In the genomic region with DNA sequence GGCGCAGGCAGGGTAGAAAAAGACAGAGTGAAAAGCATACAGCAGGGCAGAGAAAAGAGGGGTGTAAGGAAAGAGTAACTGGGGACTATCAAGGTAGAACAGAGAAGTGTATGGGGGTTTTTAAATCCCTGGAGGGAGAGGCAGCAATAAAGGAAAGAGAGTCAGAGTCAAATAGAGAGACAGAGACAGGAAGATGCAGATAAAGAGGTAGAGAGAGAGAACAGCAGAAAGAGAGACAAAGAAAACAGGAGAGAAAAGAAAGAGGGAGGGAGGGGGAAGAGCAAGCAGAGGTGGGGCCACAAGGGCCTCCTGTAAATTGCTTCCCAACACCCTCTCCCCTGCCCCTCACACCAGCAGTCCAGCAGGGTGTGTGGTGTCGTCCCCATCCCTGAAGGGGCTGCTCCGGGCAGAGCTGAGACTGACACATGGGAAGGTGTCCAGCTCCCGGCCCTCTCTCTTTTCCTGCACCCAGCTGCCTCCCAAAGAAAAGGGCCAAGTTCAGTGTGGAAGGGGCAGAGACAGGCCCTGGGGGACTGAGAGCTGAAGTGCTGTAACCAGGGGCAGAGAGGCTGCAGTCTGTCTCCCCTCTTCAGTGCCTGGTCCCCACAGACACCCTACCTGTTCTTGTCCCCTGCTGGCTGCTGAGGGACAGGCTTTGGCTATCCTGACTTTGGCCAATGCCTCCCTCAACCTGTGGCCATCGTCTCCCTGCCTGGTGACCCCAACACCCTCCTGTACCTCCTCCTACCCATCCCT, we compare ENCODE assay signal across 30 cellular contexts. TPM values are rescaled to one million over a fixed set of nuclear protein-coding genes. Genes with fewer than 3 reads are reported as not detected.
DNase-seq lines count a peak whose midpoint lies in the region; ATAC-seq and TF ChIP-seq lines count a peak whose summit lies in the region.
"Had no signal": no experiment of that assay in that cellular context is flagged by ENCODE, and none has a peak within 500 bp of the region (broad histone marks: within the 10 kb centered on the region; RNA-seq: fewer than 3 reads in every experiment).

No MANE protein-coding gene starts in this region.

- TF ChIP-seq CTCF in HEK293 (tag by site-specific recombination; IDR thresholded peaks at IDR 0.05) = no peak

- peaks cover 21% of the 10 kb centered on the region for H3K4me1 ChIP-seq in CD4-positive, alpha-beta memory T cell (ENCODE audit: insufficient read depth, low read length)
- no peaks in the 10 kb centered on the region for H3K4me1 ChIP-seq in HEK293 (ENCODE audit: control insufficient read depth, insufficient read depth, low read length)
- no peaks in the 10 kb centered on the region for H3K4me1 ChIP-seq in mesenchymal stem cell (ENCODE audit: control insufficient read depth, insufficient read depth, low read depth, low read length)
- H3K4me1 ChIP-seq: Caco-2, uterus had no signal

- no peak overlapping the region for H2BK5ac ChIP-seq in mesenchymal stem cell (ENCODE audit: low read depth, low read length, poor library complexity, severe bottlenecking)

- peaks cover 0 to 12% of the 10 kb centered on the region in 2 donors for H3K36me3 Mint-ChIP-seq in CD4-positive, alpha-beta memory T cell

- peaks cover 0 to 1% (median 0%) of the 10 kb centered on the region in 8 donors for H3K9me3 Mint-ChIP-seq in CD4-positive, alpha-beta memory T cell
- H3K9me3 Mint-ChIP-seq: activated CD4-positive, alpha-beta T cell treated with anti-CD3 and anti-CD28 coated beads, Interleukin-2, amount 10 ng/mL, durations not matched to agents 24 days and 14 days; activated T-cell treated with anti-CD3 and anti-CD28 coated beads, Interleukin-2, amount 50 U/mL, for 24 hours; central memory CD8-positive, alpha-beta T cell; dendritic cell treated with granulocyte-macrophage colony-stimulating factor and Interleukin-4, amounts not matched to agents 40 ng/mL and 50 ng/mL, for 4 days; stimulated activated naive CD8-positive, alpha-beta T cell treated with anti-CD3 and anti-CD28 coated beads, Interleukin-15, Interleukin-2, amounts not matched to agents 100 ng/mL and 50 ng/mL, for 24 hours had no signal

- H3K4me3 ChIP-seq in CD4-positive, alpha-beta memory T cell (ENCODE audit: low read length in 2 of 2) = no peak overlapping the region
- H3K4me3 ChIP-seq in HEK293 (ENCODE audit: low read depth, low read length) (no peak overlapping the region), mesenchymal stem cell (ENCODE audit: insufficient read depth in 1 of 2, low read depth in 1 of 2, low read length in 2 of 2) (no peak overlapping the region)
- H3K4me3 ChIP-seq: BLaER1 treated with 17β-estradiol and CSF1 and Interleukin-3, amounts not matched to agents 10 nM and 100 nM; esophagus squamous epithelium; lung; MG63; right lobe of liver; thoracic aorta; uterus had no signal

- H3K27ac Mint-ChIP-seq in CD4-positive, alpha-beta memory T cell = peak overlapping the region in 4 of 7 donors; percentile 2 to 84 (median 34)
- H3K27ac Mint-ChIP-seq: activated CD4-positive, alpha-beta T cell treated with anti-CD3 and anti-CD28 coated beads, Interleukin-2, amount 10 ng/mL, durations not matched to agents 24 days and 14 days; activated T-cell treated with anti-CD3 and anti-CD28 coated beads, Interleukin-2, amount 50 U/mL, for 24 hours; dendritic cell treated with granulocyte-macrophage colony-stimulating factor and Interleukin-4, amounts not matched to agents 40 ng/mL and 50 ng/mL, for 4 days; stimulated activated naive CD8-positive, alpha-beta T cell treated with anti-CD3 and anti-CD28 coated beads, Interleukin-15, Interleukin-2, amounts not matched to agents 100 ng/mL and 50 ng/mL, for 24 hours had no signal

- H2AFZ ChIP-seq in mesenchymal stem cell (ENCODE audit: low read depth, low read length) = no peak overlapping the region

- no peaks in the 10 kb centered on the region for H3K27me3 ChIP-seq in CD4-positive, alpha-beta memory T cell (ENCODE audit: insufficient read depth, low read length)
- peaks cover 85 to 90% of the 10 kb centered on the region in 2 experiments for H3K27me3 ChIP-seq in mesenchymal stem cell (ENCODE audit: control insufficient read depth in 1 of 2, insufficient read depth in 1 of 2, low read length in 2 of 2)
- H3K27me3 ChIP-seq: BLaER1 treated with 17β-estradiol and CSF1 and Interleukin-3, amounts not matched to agents 10 nM and 100 nM; uterus had no signal

- 67% methylated on average over 2 of the region's 5 CpGs for WGBS in mesenchymal stem cell

- H2BK15ac ChIP-seq in mesenchymal stem cell (ENCODE audit: low read depth, poor library complexity, severe bottlenecking) = no peak overlapping the region

- H3K18ac ChIP-seq in mesenchymal stem cell (ENCODE audit: low read depth in 1 of 2, low read length in 2 of 2) = no peak overlapping the region

- H3K4me3 Mint-ChIP-seq in CD4-positive, alpha-beta memory T cell = peak overlapping the region in 2 of 8 donors; percentile 5 to 36
- H3K4me3 Mint-ChIP-seq: activated CD4-positive, alpha-beta T cell treated with anti-CD3 and anti-CD28 coated beads, Interleukin-2, amount 10 ng/mL, durations not matched to agents 24 days and 14 days; activated T-cell treated with anti-CD3 and anti-CD28 coated beads, Interleukin-2, amount 50 U/mL, for 24 hours; central memory CD8-positive, alpha-beta T cell; dendritic cell treated with granulocyte-macrophage colony-stimulating factor and Interleukin-4, amounts not matched to agents 40 ng/mL and 50 ng/mL, for 4 days; stimulated activated naive CD8-positive, alpha-beta T cell treated with anti-CD3 and anti-CD28 coated beads, Interleukin-15, Interleukin-2, amounts not matched to agents 100 ng/mL and 50 ng/mL, for 24 hours had no signal

- no peak overlapping the region for H3K9ac ChIP-seq in mesenchymal stem cell (ENCODE audit: low read length)
- H3K9ac ChIP-seq: BLaER1 treated with 17β-estradiol and CSF1 and Interleukin-3, amounts not matched to agents 10 nM and 100 nM had no signal

- no peak overlapping the region for H3K27ac ChIP-seq in CD4-positive, alpha-beta memory T cell (ENCODE audit: low read depth, low read length)
- H3K27ac ChIP-seq in HEK293 (ENCODE audit: extremely low read depth, low read depth, low read length) (0 out of 2 replicates have a peak overlapping the region, but pooled peaks have one; percentile 9), mesenchymal stem cell (ENCODE audit: low read length, poor library complexity, severe bottlenecking) (no peak overlapping the region)
- H3K27ac ChIP-seq: BLaER1 treated with 17β-estradiol and CSF1 and Interleukin-3, amounts not matched to agents 10 nM and 100 nM; esophagus squamous epithelium; right lobe of liver; thoracic aorta; uterus; VCaP had no signal

- no peak overlapping the region for H3K14ac ChIP-seq in mesenchymal stem cell (ENCODE audit: low read length in 2 of 2)

- no peak overlapping the region for H3K23ac ChIP-seq in mesenchymal stem cell (ENCODE audit: low read length in 2 of 2)

- intact Hi-C loops in CD4-positive, alpha-beta memory T cell (cut with micrococcal nuclease) = no loop called here

- POLR2A ChIA-PET in CD4-positive, alpha-beta memory T cell (lab: Charles Lee; ENCODE audit: partially characterized antibody) = no interaction called here
- POLR2A ChIA-PET in HEK293 (lab: Yijun Ruan, JAX) = interaction anchor here (0.5 kb wide), 1 partner anchor 48 kb away, joined by 3 read pairs; no protein-coding TSS in a partner anchor

- no peak overlapping the region for H2BK12ac ChIP-seq in mesenchymal stem cell (ENCODE audit: low read length in 2 of 2)

- H2AK5ac ChIP-seq in mesenchymal stem cell (ENCODE audit: low read length, severe bottlenecking) = no peak overlapping the region

- peaks cover 0 to 4% of the 10 kb centered on the region in 2 donors for H3K27me3 Mint-ChIP-seq in CD4-positive, alpha-beta memory T cell
- H3K27me3 Mint-ChIP-seq: activated T-cell treated with anti-CD3 and anti-CD28 coated beads, Interleukin-2, amount 50 U/mL, for 24 hours; central memory CD8-positive, alpha-beta T cell; stimulated activated naive CD8-positive, alpha-beta T cell treated with anti-CD3 and anti-CD28 coated beads, Interleukin-15, Interleukin-2, amounts not matched to agents 100 ng/mL and 50 ng/mL, for 24 hours had no signal

- H4K8ac ChIP-seq in mesenchymal stem cell (ENCODE audit: low read length) = no peak overlapping the region

- peaks cover 20 to 29% (median 27%) of the 10 kb centered on the region in 4 donors for H3K4me1 Mint-ChIP-seq in CD4-positive, alpha-beta memory T cell

- no peak for DNase-seq in CD4-positive, alpha-beta memory T cell
- DNase-seq in SK-N-DZ (ENCODE audit: low spot score) (peak; percentile 34), mesenchymal stem cell (no peak)
- DNase-seq: activated CD4-positive, alpha-beta T cell treated with anti-CD3 and anti-CD28 coated beads, Interleukin-2, amount 10 ng/mL, durations not matched to agents 24 days and 14 days; activated gamma-delta T cell treated with Interleukin-2 at 50 U/mL for 16 hours; activated T-cell treated with anti-CD3 and anti-CD28 coated beads, Interleukin-2, amount 50 U/mL, for 24 hours; Caco-2; DND-41; esophagus squamous epithelium; foreskin melanocyte; HCEC 1CT; MG63; NCI-H1930; NCI-H446 treated with DMSO at 0.1 percent for 48 hours; right lobe of liver; stimulated activated CD4-positive, alpha-beta T cell treated with anti-CD3 and anti-CD28 coated beads, Interleukin-4, amount 100 ng/mL, for 4 hours; uterus had no signal

- H3K36me3 ChIP-seq in CD4-positive, alpha-beta memory T cell (ENCODE audit: insufficient read depth, low read length) = no peaks in the 10 kb centered on the region
- H3K36me3 ChIP-seq in HEK293 (ENCODE audit: control insufficient read depth in 2 of 2, insufficient read depth in 1 of 2, low read length in 2 of 2) (no peaks in the 10 kb centered on the region), mesenchymal stem cell (ENCODE audit: control insufficient read depth in 1 of 2, insufficient read depth in 2 of 2, low read depth in 1 of 2, low read length in 2 of 2) (no peaks in the 10 kb centered on the region)
- H3K36me3 ChIP-seq: BLaER1 treated with 17β-estradiol and CSF1 and Interleukin-3, amounts not matched to agents 10 nM and 100 nM; esophagus squamous epithelium; MG63; right lobe of liver; thoracic aorta; uterus had no signal

- H3K4ac ChIP-seq in mesenchymal stem cell (ENCODE audit: low read depth in 1 of 2, low read length in 2 of 2) = no peak overlapping the region

- no peak overlapping the region for H2BK120ac ChIP-seq in mesenchymal stem cell (ENCODE audit: low read depth, low read length)

- ATAC-seq in GM19324 (IDR thresholded peaks at IDR 0.05; ENCODE audit: low FRiP score, unreplicated experiment) (no peak), GM21528 (IDR thresholded peaks at IDR 0.05; ENCODE audit: low FRiP score, unreplicated experiment) (no peak), GM18511 (IDR thresholded peaks at IDR 0.05; ENCODE audit: unreplicated experiment) (no peak), HG03439 (IDR thresholded peaks at IDR 0.05; ENCODE audit: unreplicated experiment) (no peak)
- ATAC-seq: Right ventricle myocardium inferior had no signal

- CTCF ChIA-PET in CD4-positive, alpha-beta memory T cell (lab: Charles Lee; ENCODE audit: partially characterized antibody) = interaction anchor here (1.1 kb wide), 1 partner anchor 41 kb away, joined by 3 read pairs; no protein-coding TSS in a partner anchor
- CTCF ChIA-PET in HEK293 (lab: Yijun Ruan, JAX) = interaction anchor here (0.7 to 1.4 kb wide), 2 partner anchors 11 to 17 kb away, joined by 3 read pairs; no protein-coding TSS in a partner anchor

- no peaks in the 10 kb centered on the region for H3K79me1 ChIP-seq in mesenchymal stem cell (replicated peaks; ENCODE audit: low read length, poor library complexity, severe bottlenecking)

- peak overlapping the region; percentile 10 for H4K91ac ChIP-seq in mesenchymal stem cell (ENCODE audit: low read length)

- H3K4me2 ChIP-seq in mesenchymal stem cell (ENCODE audit: low read length, poor library complexity, severe bottlenecking) = no peak overlapping the region
- H3K4me2 ChIP-seq: BLaER1 treated with 17β-estradiol and CSF1 and Interleukin-3, amounts not matched to agents 10 nM and 100 nM had no signal

- H3K9me3 ChIP-seq in CD4-positive, alpha-beta memory T cell (ENCODE audit: control insufficient read depth in 1 of 2, low read length in 2 of 2) = no peaks in the 10 kb centered on the region
- no peaks in the 10 kb centered on the region for H3K9me3 ChIP-seq in HEK293 (ENCODE audit: control insufficient read depth, insufficient read depth, low read depth, low read length)
- H3K9me3 ChIP-seq in mesenchymal stem cell (ENCODE audit: control insufficient read depth, low read length) = no peaks in the 10 kb centered on the region
- H3K9me3 ChIP-seq: BLaER1 treated with 17β-estradiol and CSF1 and Interleukin-3, amounts not matched to agents 10 nM and 100 nM; Caco-2; esophagus squamous epithelium; MG63; right lobe of liver; thoracic aorta; uterus had no signal

RNA-seq across cellular contexts. Expression of gene POU2F2, which starts 17.4 kb away (rescaled TPM):
- 10 to 100 TPM; 68.5 to 69.3 TPM for total RNA-seq in CD4-positive, alpha-beta memory T cell
- 10 to 100 TPM in 1 of 2 donors, 1 to 10 TPM in 1; 3.1 to 22.7 TPM for polyA plus RNA-seq in CD4-positive, alpha-beta memory T cell
- polyA plus RNA-seq in SK-N-DZ (2014; cell fraction: cytosol; rRNA removed) = 7.5 and 9.4 TPM in 2 replicates
- 11.8 and 35.8 TPM in 2 replicates for polyA plus RNA-seq in SK-N-DZ (2014; cell fraction: nucleus; rRNA removed)
- polyA plus RNA-seq in mesenchymal stem cell (2013, experiment 1 of 2) = 10.3 TPM
- polyA plus RNA-seq in mesenchymal stem cell (2013, experiment 2 of 2) = 9.3 TPM
